In genomic region chr7:82805527-82805960, GRCh38 we compare ENCODE assay signal across 11 cellular contexts.
DNase-seq lines count a peak whose midpoint lies in the region; ATAC-seq and TF ChIP-seq lines count a peak whose summit lies in the region.
"Had no signal": no experiment of that assay in that cellular context is flagged by ENCODE, and none has a peak within 500 bp of the region (broad histone marks: within the 10 kb centered on the region; RNA-seq: fewer than 3 reads in every experiment).

No MANE protein-coding gene starts in this region.

- no peaks in the 10 kb centered on the region for H3K9me3 ChIP-seq in A673 (ENCODE audit: low read depth, low read length, poor library complexity, severe bottlenecking)
- H3K9me3 ChIP-seq in SJSA1 (replicated peaks) = no peaks in the 10 kb centered on the region

- DNase-seq in A673 (ENCODE audit: low spot score) = peak; percentile 95
- DNase-seq in HS-5 (ENCODE audit: low read depth) = peak; percentile 79
- peak; percentile 61 to 72 for DNase-seq in SJSA1 (ENCODE audit: low read depth in 1 of 2, low spot score in 2 of 2)
- peak; percentile 86 for DNase-seq in fibroblast of the aortic adventitia (ENCODE audit: low read depth)
- DNase-seq in NCI-H1436 (lab: John Stamatoyannopoulos, UW) = no peak
- DNase-seq: activated T-cell treated with anti-CD3 and anti-CD28 coated beads, Interleukin-2, amount 50 U/mL, for 24 hours; CD4-positive, CD25-positive, alpha-beta regulatory T cell; stimulated activated CD4-positive, alpha-beta T cell treated with anti-CD3 and anti-CD28 coated beads, Interleukin-4, amount 100 ng/mL, for 1 hour had no signal

- ATAC-seq in HG03439 (IDR thresholded peaks at IDR 0.05; ENCODE audit: unreplicated experiment) (no peak), HG03460 (IDR thresholded peaks at IDR 0.05; ENCODE audit: unreplicated experiment) (no peak), GM21825 (IDR thresholded peaks at IDR 0.05; ENCODE audit: unreplicated experiment) (no peak)

- no TSS peak for BruUV-seq in A673 (replicated peaks; lab: Mats Ljungman, UMichigan)

- CTCF ChIA-PET in A673 (lab: Charles Lee) = no interaction called here

- peaks cover 25% of the 10 kb centered on the region for H3K4me1 ChIP-seq in A673 (ENCODE audit: insufficient read depth, low read length, poor library complexity, severe bottlenecking)
- H3K4me1 ChIP-seq in SJSA1 (replicated peaks) = peaks cover 19% of the 10 kb centered on the region

- POLR2A ChIA-PET in A673 (lab: Charles Lee; ENCODE audit: low non-redundant PET) = no interaction called here

- intact Hi-C loops in A673 (cut with micrococcal nuclease; ENCODE audit: unreplicated experiment) = no loop called here

- no peak for TF ChIP-seq CTCF in A673 (conservative IDR thresholded peaks at IDR 0.05; ENCODE audit: low read depth, low read length)
- TF ChIP-seq CTCF in fibroblast of the aortic adventitia (IDR thresholded peaks at IDR 0.05; ENCODE audit: insufficient read depth, low read length) = no peak

- H3K27me3 ChIP-seq in A673 (replicated peaks; ENCODE audit: insufficient read depth, low read depth, low read length, poor library complexity) (no peaks in the 10 kb centered on the region), SJSA1 (replicated peaks) (no peaks in the 10 kb centered on the region)

- H3K27ac ChIP-seq in A673 (ENCODE audit: low read depth, low read length, poor library complexity, severe bottlenecking) (no peak overlapping the region), SJSA1 (peak overlapping the region; percentile 44)

- no peaks in the 10 kb centered on the region for H3K36me3 ChIP-seq in A673 (ENCODE audit: insufficient read depth, low read length, poor library complexity, severe bottlenecking)
- no peaks in the 10 kb centered on the region for H3K36me3 ChIP-seq in SJSA1

- H3K4me3 ChIP-seq in A673 (ENCODE audit: low read depth, low read length, poor library complexity, severe bottlenecking) = peak overlapping the region; percentile 28
- no peak overlapping the region for H3K4me3 ChIP-seq in SJSA1
- peak overlapping the region; percentile 23 for H3K4me3 ChIP-seq in fibroblast of the aortic adventitia (ENCODE audit: low read depth, low read length)
